In the genomic region with DNA sequence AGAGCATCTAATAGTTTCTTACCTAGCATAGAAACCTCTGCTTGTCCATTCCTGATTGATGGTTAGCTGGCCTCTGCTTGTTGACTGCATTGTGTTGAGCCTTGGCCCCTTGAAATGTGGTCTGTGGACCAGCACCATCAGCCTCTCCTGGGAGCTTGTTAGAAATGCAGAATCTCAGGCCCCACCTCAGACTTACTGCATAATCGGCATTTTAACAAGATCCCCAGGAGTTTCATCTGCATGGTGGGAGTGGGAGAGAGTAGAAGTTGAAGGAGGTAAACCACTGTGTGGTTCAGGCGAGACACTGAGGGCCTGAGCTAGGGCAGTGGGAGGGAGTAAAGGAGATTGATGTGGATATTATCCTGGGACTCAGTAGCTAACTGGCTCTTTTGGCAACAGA, we compare ENCODE assay signal across 18 cellular contexts. TPM values are rescaled to one million over a fixed set of nuclear protein-coding genes. Genes with fewer than 3 reads are reported as not detected.
A peak's percentile ranks its signal among the peaks of the same experiment; 100 is the strongest.
DNase-seq lines count a peak whose midpoint lies in the region; ATAC-seq, FAIRE-seq and TF ChIP-seq lines count a peak whose summit lies in the region.
"Had no signal": no experiment of that assay in that cellular context is flagged by ENCODE, and none has a peak within 500 bp of the region (broad histone marks: within the 10 kb centered on the region; RNA-seq: fewer than 3 reads in every experiment).

No MANE protein-coding gene starts in this region.

- no peak overlapping the region for H4K91ac ChIP-seq in H1 (replicated peaks; ENCODE audit: insufficient read length, low read length)

- H3K9ac ChIP-seq in HepG2 (ENCODE audit: insufficient read depth, low read depth, low read length) (no peak overlapping the region), astrocyte (ENCODE audit: low read length) (no peak overlapping the region), H1 (replicated peaks in 1 of 4; ENCODE audit: extremely low read depth in 1 of 4, low read depth in 3 of 4, low read length in 3 of 4) (no peak overlapping the region)
- H3K9ac ChIP-seq: BLaER1 had no signal

- peaks cover 15% of the 10 kb centered on the region for H3K4me1 Mint-ChIP-seq in astrocyte (ENCODE audit: low read depth, unreplicated experiment)
- H3K4me1 Mint-ChIP-seq in chondrocyte (ENCODE audit: low read depth) = peaks cover 2% of the 10 kb centered on the region

- 0 out of 2 replicates have a peak overlapping the region, but pooled peaks have one; percentile 35 for H2BK20ac ChIP-seq in H1 (ENCODE audit: low read length)

- TF ChIP-seq POLR2A in HepG2 (IDR thresholded peaks at IDR 0.05; ENCODE audit: insufficient read depth in 1 of 2, low read depth in 2 of 2, low read length in 2 of 2) (no peak), right lobe of liver (IDR thresholded peaks at IDR 0.05) (no peak), H1 (IDR thresholded peaks at IDR 0.05; ENCODE audit: control extremely low read depth in 1 of 2, low read depth in 2 of 2, low read length in 2 of 2) (no peak)

- TF ChIP-seq EP300 in HepG2 (IDR thresholded peaks at IDR 0.05; ENCODE audit: low read depth in 2 of 2, low read length in 2 of 2) = no peak
- TF ChIP-seq EP300 in HepG2 (CRISPR knock-in tag; IDR thresholded peaks at IDR 0.05; ENCODE audit: borderline replicate concordance) = no peak
- TF ChIP-seq EP300 in H1 (IDR thresholded peaks at IDR 0.05; ENCODE audit: borderline replicate concordance in 1 of 2, low read depth in 2 of 2, low read length in 2 of 2) = no peak

- H2AFZ ChIP-seq in HepG2 (ENCODE audit: low read length) (no peak overlapping the region), astrocyte (ENCODE audit: low read depth, low read length) (no peak overlapping the region), H1 (ENCODE audit: low read length) (no peak overlapping the region)

- H3K27ac Mint-ChIP-seq in astrocyte (ENCODE audit: unreplicated experiment) = peak overlapping the region; percentile 62
- H3K27ac Mint-ChIP-seq in chondrocyte (ENCODE audit: unreplicated experiment) = no peak overlapping the region
- H3K27ac Mint-ChIP-seq: CD4-positive, alpha-beta memory T cell; HFFc6 had no signal

- H3K27me3 Mint-ChIP-seq in astrocyte (ENCODE audit: low read depth, unreplicated experiment) (no peaks in the 10 kb centered on the region), chondrocyte (ENCODE audit: low read depth) (no peaks in the 10 kb centered on the region)
- H3K27me3 Mint-ChIP-seq: CD4-positive, alpha-beta memory T cell had no signal

- H3K9me3 ChIP-seq in HepG2 (ENCODE audit: low read length) = no peaks in the 10 kb centered on the region
- H3K9me3 ChIP-seq in right lobe of liver = no peaks in the 10 kb centered on the region
- peaks cover 7% of the 10 kb centered on the region for H3K9me3 ChIP-seq in astrocyte (ENCODE audit: insufficient read depth, low read depth, low read length)
- H3K9me3 ChIP-seq in H1 (ENCODE audit: insufficient read depth in 2 of 2, low read depth in 1 of 2, low read length in 1 of 2) = peaks cover 4 to 5% of the 10 kb centered on the region in 2 experiments; a peak in 3 of 4 replicates

- H3K18ac ChIP-seq in H1 (ENCODE audit: extremely low read depth, low read length) = no peak overlapping the region

- H3K14ac ChIP-seq in H1 (ENCODE audit: insufficient read length) = no peak overlapping the region

- no peak overlapping the region for H3K27ac ChIP-seq in HepG2 (ENCODE audit: extremely low read length, insufficient read depth, low read length)
- no peak overlapping the region for H3K27ac ChIP-seq in right lobe of liver
- H3K27ac ChIP-seq in astrocyte (ENCODE audit: low read depth, low read length) = no peak overlapping the region
- H3K27ac ChIP-seq in H1 (ENCODE audit: low read depth, low read length) = no peak overlapping the region
- H3K27ac ChIP-seq: 22Rv1, BLaER1 had no signal

- no peak overlapping the region for H2BK120ac ChIP-seq in H1 (replicated peaks; ENCODE audit: low read depth, low read length)

- no peak overlapping the region for H4K5ac ChIP-seq in H1 (ENCODE audit: insufficient read length, low read depth, low read length)

- no peak overlapping the region for H3K4ac ChIP-seq in H1 (replicated peaks; ENCODE audit: insufficient read length, low read depth, low read length)

- DNase-seq in HepG2 (ENCODE audit: low spot score) (no peak), right lobe of liver (no peak), astrocyte (ENCODE audit: low read depth) (no peak), H1 (ENCODE audit: low read depth in 1 of 2, low spot score in 2 of 2) (no peak), chondrocyte (ENCODE audit: low spot score) (no peak), EL (no peak), NCI-H2227 (lab: John Stamatoyannopoulos, UW; ENCODE audit: unreplicated experiment) (no peak)
- DNase-seq: CD4-positive, alpha-beta memory T cell; DMS153; DMS79 treated with DMSO at 0.1 percent for 48 hours; HFFc6 had no signal

- in situ Hi-C loops in HepG2 (cut with HindIII; ENCODE audit: extremely low pct_ligation_motif_present, low pct_unique_long_range_greater_than_20kb) = no loop called here

- no peak for FAIRE-seq in HepG2 (lab: Jason Lieb, UNC)
- FAIRE-seq in astrocyte (lab: Jason Lieb, UNC) = no peak
- FAIRE-seq in H1 (lab: Jason Lieb, UNC) = no peak
- FAIRE-seq: GM12878, GM19239, H54 had no signal

- H3K4me3 Mint-ChIP-seq in astrocyte (ENCODE audit: unreplicated experiment) (no peak overlapping the region), chondrocyte (ENCODE audit: unreplicated experiment) (no peak overlapping the region)
- H3K4me3 Mint-ChIP-seq: CD14-positive monocyte; CD4-positive, alpha-beta memory T cell; HFFc6 had no signal

- WGBS in HepG2 (ENCODE audit: low lambda C conversion rate) = 98% methylated on average over 2 of the region's 2 CpGs
- 100% methylated on average over 2 of the region's 2 CpGs for WGBS in right lobe of liver (ENCODE audit: insufficient coverage, low coverage, low lambda C conversion rate, missing lambda C conversion rate)
- WGBS in H1 (ENCODE audit: extremely low coverage in 1 of 2, insufficient coverage in 1 of 2, insufficient read length in 1 of 2, insufficient replicate concordance in 2 of 2, low coverage in 1 of 2, low lambda C conversion rate in 2 of 2, missing lambda C conversion rate in 1 of 2), 2 experiments = 77% methylated on average over 2 of the region's 2 CpGs; no CpG with 5 or more reads in 1 of the 2 experiments

- POLR2A ChIA-PET in HepG2 (lab: Yijun Ruan, JAX) (no interaction called here), H1 (lab: Charles Lee; ENCODE audit: partially characterized antibody) (interaction anchor here (0.8 to 2.0 kb wide), 7 partner anchors 8 to 141 kb away, joined by 3 to 7 read pairs (median 3); no protein-coding TSS in a partner anchor)

- intact Hi-C loops in HepG2 (cut with micrococcal nuclease; ENCODE audit: unreplicated experiment) (no loop called here), right lobe of liver (cut with DNase I) (no loop called here)

- H3K79me2 ChIP-seq in HepG2 (ENCODE audit: insufficient read depth, low read length) (peaks cover 91% of the 10 kb centered on the region), astrocyte (ENCODE audit: insufficient read depth, low read length) (peaks cover 62% of the 10 kb centered on the region), H1 (ENCODE audit: control insufficient read depth in 1 of 2, insufficient read depth in 2 of 2, low read length in 2 of 2) (peaks cover 50 to 100% of the 10 kb centered on the region in 2 experiments)

- H2BK5ac ChIP-seq in H1 (ENCODE audit: low read depth, low read length) = 0 out of 2 replicates have a peak overlapping the region, but pooled peaks have one; percentile 28

- TF ChIP-seq RAD21 in HepG2 (CRISPR knock-in tag; IDR thresholded peaks at IDR 0.05) = no peak
- no peak for TF ChIP-seq RAD21 in H1 (IDR thresholded peaks at IDR 0.05 in 1 of 2, conservative IDR thresholded peaks at IDR 0.05 in 1 of 2; ENCODE audit: low read depth in 2 of 2, low read length in 2 of 2)

- TF ChIP-seq CTCF in HepG2 (CRISPR knock-in tag; IDR thresholded peaks at IDR 0.05) = no peak
- no peak for TF ChIP-seq CTCF in right lobe of liver (IDR thresholded peaks at IDR 0.05)
- no peak for TF ChIP-seq CTCF in astrocyte (IDR thresholded peaks at IDR 0.05; ENCODE audit: insufficient read depth, low read depth, low read length)
- TF ChIP-seq CTCF in H1 (IDR thresholded peaks at IDR 0.05; ENCODE audit: control extremely low read depth in 1 of 3, insufficient read depth in 1 of 3, low read depth in 1 of 3, low read length in 3 of 3) = no peak
- TF ChIP-seq CTCF in chondrocyte (IDR thresholded peaks at IDR 0.05) = no peak

- H2AK5ac ChIP-seq in H1 (ENCODE audit: low read depth, low read length) = peak overlapping the region; percentile 11; the same call in 1 of the 2 replicates

- H3K36me3 Mint-ChIP-seq in astrocyte (ENCODE audit: low read depth, unreplicated experiment) (peaks cover 3% of the 10 kb centered on the region), chondrocyte (ENCODE audit: low read depth) (peaks cover 7% of the 10 kb centered on the region)
- H3K36me3 Mint-ChIP-seq: CD14-positive monocyte had no signal

- H3K36me3 ChIP-seq in HepG2 (replicated peaks in 1 of 2; ENCODE audit: control insufficient read depth in 1 of 2, insufficient read depth in 2 of 2, low read length in 2 of 2) (peaks cover 0 to 2% of the 10 kb centered on the region in 2 experiments; a peak in 2 of 5 replicates), right lobe of liver (no peaks in the 10 kb centered on the region), astrocyte (ENCODE audit: insufficient read depth, low read length) (no peaks in the 10 kb centered on the region), H1 (ENCODE audit: control insufficient read depth in 2 of 4, insufficient read depth in 4 of 4, low read length in 3 of 4) (peaks cover 0 to 12% (median 2%) of the 10 kb centered on the region in 4 experiments; a peak in 2 of 8 replicates)

- BruUV-seq in HepG2 (replicated peaks; lab: Mats Ljungman, UMichigan) = no TSS peak

- H3K23me2 ChIP-seq in H1 (ENCODE audit: low read depth, low read length) = no peaks in the 10 kb centered on the region; the same call in 1 of the 2 replicates

- CTCF ChIA-PET in HepG2 (lab: Yijun Ruan, JAX; ENCODE audit: low intra/inter-chr PET ratio, low total read pairs) (no interaction called here), H1 (lab: Charles Lee; ENCODE audit: partially characterized antibody) (interaction anchor here (0.6 to 2.5 kb wide), 12 partner anchors 9 to 356 kb away, joined by 3 to 8 read pairs (median 3); no protein-coding TSS in a partner anchor)

- H3K56ac ChIP-seq in H1 (replicated peaks; ENCODE audit: insufficient read length, low read depth, low read length) = no peak overlapping the region

- H3K4me2 ChIP-seq in HepG2 (ENCODE audit: low read depth, low read length) (no peak overlapping the region), astrocyte (ENCODE audit: low read length) (no peak overlapping the region), H1 (ENCODE audit: insufficient read depth in 1 of 2, low read depth in 2 of 2, low read length in 2 of 2) (peak overlapping the region; percentile 25 to 56; a peak in 2 of 4 replicates)
- H3K4me2 ChIP-seq: BLaER1 had no signal

- ATAC-seq in HepG2 (no peak), right lobe of liver (no peak)
- ATAC-seq: GM12878, HCT116 had no signal

- 0 out of 2 replicates have a peak overlapping the region, but pooled peaks have one; percentile 18 for H2BK15ac ChIP-seq in H1 (ENCODE audit: low read length)

- H4K20me1 ChIP-seq in HepG2 (ENCODE audit: insufficient read depth, low read length) = no peaks in the 10 kb centered on the region
- peaks cover 12% of the 10 kb centered on the region for H4K20me1 ChIP-seq in astrocyte (ENCODE audit: insufficient read depth, low read length)
- peaks cover 6 to 17% of the 10 kb centered on the region in 2 experiments for H4K20me1 ChIP-seq in H1 (replicated peaks in 1 of 2; ENCODE audit: control insufficient read depth in 1 of 2, insufficient read depth in 2 of 2, low read length in 2 of 2)

- H2BK12ac ChIP-seq in H1 (ENCODE audit: low read depth, low read length) = peak overlapping the region; percentile 53; the same call in 1 of the 2 replicates

- H3K27me3 ChIP-seq in HepG2 (ENCODE audit: control insufficient read depth in 1 of 2, insufficient read depth in 2 of 2, low read length in 2 of 2) (no peaks in the 10 kb centered on the region), right lobe of liver (no peaks in the 10 kb centered on the region), astrocyte (ENCODE audit: insufficient read depth, low read length) (no peaks in the 10 kb centered on the region), H1 (replicated peaks in 1 of 4; ENCODE audit: control insufficient read depth in 3 of 4, extremely low read depth in 1 of 4, insufficient read depth in 3 of 4, low read length in 3 of 4) (no peaks in the 10 kb centered on the region)
- H3K27me3 ChIP-seq: BLaER1 had no signal

- H3K9me3 Mint-ChIP-seq in astrocyte (ENCODE audit: unreplicated experiment) (peaks cover 8% of the 10 kb centered on the region), chondrocyte (ENCODE audit: low read depth) (peaks cover 19% of the 10 kb centered on the region)
- H3K9me3 Mint-ChIP-seq: HFFc6 had no signal

- H3K79me1 ChIP-seq in H1 (ENCODE audit: low read depth, low read length) = peaks cover 4% of the 10 kb centered on the region

- H3K4me1 ChIP-seq in HepG2 (ENCODE audit: insufficient read depth, low read length) (peaks cover 37% of the 10 kb centered on the region), right lobe of liver (peaks cover 0 to 16% (median 6%) of the 10 kb centered on the region in 4 donors), astrocyte (ENCODE audit: insufficient read depth, low read length) (no peaks in the 10 kb centered on the region), H1 (replicated peaks in 1 of 4; ENCODE audit: control insufficient read depth in 3 of 4, insufficient read depth in 4 of 4, low read length in 3 of 4) (peaks cover 6 to 24% (median 17%) of the 10 kb centered on the region in 4 experiments)

- H3K4me3 ChIP-seq in HepG2 (replicated peaks in 1 of 3; ENCODE audit: insufficient read depth in 1 of 3, low read depth in 2 of 3, low read length in 3 of 3) = no peak overlapping the region
- no peak overlapping the region for H3K4me3 ChIP-seq in right lobe of liver
- no peak overlapping the region for H3K4me3 ChIP-seq in astrocyte (ENCODE audit: insufficient read depth, low read depth, low read length)
- no peak overlapping the region for H3K4me3 ChIP-seq in H1 (ENCODE audit: extremely low read depth in 1 of 4, insufficient read depth in 2 of 4, low read depth in 3 of 4, low read length in 4 of 4)
- H3K4me3 ChIP-seq: BLaER1, GM12878 had no signal

- no peak overlapping the region for H4K8ac ChIP-seq in H1 (ENCODE audit: extremely low read depth, insufficient read depth, low read length)

- no peak overlapping the region for H3K23ac ChIP-seq in H1 (ENCODE audit: insufficient read length)

RNA-seq across cellular contexts. Expression of a gene that starts 20.7 kb away (rescaled TPM):
- total RNA-seq in HepG2 (2016; rRNA removed; fragmentation: Illumina TruSeq; extraction: Trizol) (18.5 and 19.8 TPM in 2 replicates), right lobe of liver (10 to 100 TPM in 5 of 6 experiments, 1 to 10 TPM in 1; 8.6 to 19.3 (median 17.0) TPM), astrocyte (11.2 and 13.3 TPM in 2 replicates), chondrocyte (9.3 to 13.2 TPM (median 10.4 TPM) in 3 replicates)
- total RNA-seq in HepG2 (2016; cell fraction: cytosol; rRNA removed; fragmentation: Illumina TruSeq; extraction: Trizol; ENCODE audit: low read depth) = 8.5 and 10.8 TPM in 2 replicates
- total RNA-seq in HepG2 (2016; cell fraction: insoluble cytoplasmic fraction; rRNA removed; fragmentation: Illumina TruSeq; extraction: Trizol) = 16.7 and 17.3 TPM in 2 replicates
- 8.5 and 10.8 TPM in 2 replicates for total RNA-seq in HepG2 (2016; cell fraction: membrane; rRNA removed; fragmentation: Illumina TruSeq; extraction: Trizol)
- total RNA-seq in HepG2 (2016; cell fraction: nucleus; rRNA removed; fragmentation: Illumina TruSeq; extraction: Trizol) = 29.4 and 39.2 TPM in 2 replicates
- polyA plus RNA-seq in HepG2 (2011; rRNA removed) (9.2 and 9.8 TPM in 2 replicates), H1 (2011; rRNA removed) (26.6 and 28.0 TPM in 2 replicates)
- 7.0 and 7.7 TPM in 2 replicates for polyA plus RNA-seq in HepG2 (2011; cell fraction: cytosol; rRNA removed)
- polyA plus RNA-seq in HepG2 (2011; cell fraction: nucleus; rRNA removed) = 11.5 and 13.7 TPM in 2 replicates
- 9.2 and 15.8 TPM in 2 replicates for polyA plus RNA-seq in HepG2 (2012)
- 0.60 and 0.61 TPM in 2 replicates for polyA plus RNA-seq in HepG2 (2016; cell fraction: cytosol; fragmentation: Illumina TruSeq; extraction: Trizol; ENCODE audit: low read depth)
- polyA plus RNA-seq in HepG2 (2016; cell fraction: insoluble cytoplasmic fraction; fragmentation: Illumina TruSeq; extraction: Trizol; ENCODE audit: low read depth) = 13.0 and 17.3 TPM in 2 replicates
- 2.3 and 2.5 TPM in 2 replicates for polyA plus RNA-seq in HepG2 (2016; cell fraction: membrane; fragmentation: Illumina TruSeq; extraction: Trizol; ENCODE audit: low read depth)
- 17.6 and 19.5 TPM in 2 replicates for polyA plus RNA-seq in HepG2 (2016; cell fraction: nucleus; fragmentation: Illumina TruSeq; extraction: Trizol; ENCODE audit: insufficient read depth, low read depth)
- polyA minus RNA-seq in HepG2 (2011; rRNA and poly(A)+ RNA removed; ENCODE audit: low replicate concordance) = 17.9 and 28.2 TPM in 2 replicates
- 24.3 and 29.5 TPM in 2 replicates for polyA minus RNA-seq in HepG2 (2011; cell fraction: cytosol; rRNA and poly(A)+ RNA removed)
- 61.7 and 84.3 TPM in 2 replicates for polyA minus RNA-seq in HepG2 (2011; cell fraction: nucleus; rRNA and poly(A)+ RNA removed)
- 66.3 and 67.4 TPM in 2 replicates for total RNA-seq in H1 (2021; fragmentation: NEBNext Ultra II Directional; extraction: Animal tissue kit (Norgen Biotek cat#: 25700))
- 23.4 TPM for polyA plus RNA-seq in H1 (2011; cell fraction: cytosol; rRNA removed)
- polyA plus RNA-seq in H1 (2011; cell fraction: nucleus; rRNA removed) = 34.7 TPM
- 25.6 to 34.5 TPM (median 29.9 TPM) in 4 replicates for polyA plus RNA-seq in H1 (2012, experiment 1 of 2)
- 10.4 TPM for polyA plus RNA-seq in H1 (2012, experiment 2 of 2)
- polyA plus RNA-seq in H1 (2013, experiment 1 of 2) = 24.5 TPM
- 25.0 TPM for polyA plus RNA-seq in H1 (2013, experiment 2 of 2)
- 52.5 and 99.6 TPM in 2 replicates for polyA minus RNA-seq in H1 (2011; rRNA and poly(A)+ RNA removed)
- polyA minus RNA-seq in H1 (2011; cell fraction: cytosol; rRNA and poly(A)+ RNA removed) = 46.8 TPM
- polyA minus RNA-seq in H1 (2011; cell fraction: nucleus; rRNA and poly(A)+ RNA removed) = 82.8 TPM

Comparison
In these comparisons a context has a peak if more than half of its experiments do, and no peak if none do; other contexts are left out.
1. H3K4me2 ChIP-seq: peak in H1 (2 of 2); none in HepG2 (single experiment) and astrocyte (single experiment).